Comparison of ENCODE assay signal across 8 cellular contexts in the genomic region with DNA sequence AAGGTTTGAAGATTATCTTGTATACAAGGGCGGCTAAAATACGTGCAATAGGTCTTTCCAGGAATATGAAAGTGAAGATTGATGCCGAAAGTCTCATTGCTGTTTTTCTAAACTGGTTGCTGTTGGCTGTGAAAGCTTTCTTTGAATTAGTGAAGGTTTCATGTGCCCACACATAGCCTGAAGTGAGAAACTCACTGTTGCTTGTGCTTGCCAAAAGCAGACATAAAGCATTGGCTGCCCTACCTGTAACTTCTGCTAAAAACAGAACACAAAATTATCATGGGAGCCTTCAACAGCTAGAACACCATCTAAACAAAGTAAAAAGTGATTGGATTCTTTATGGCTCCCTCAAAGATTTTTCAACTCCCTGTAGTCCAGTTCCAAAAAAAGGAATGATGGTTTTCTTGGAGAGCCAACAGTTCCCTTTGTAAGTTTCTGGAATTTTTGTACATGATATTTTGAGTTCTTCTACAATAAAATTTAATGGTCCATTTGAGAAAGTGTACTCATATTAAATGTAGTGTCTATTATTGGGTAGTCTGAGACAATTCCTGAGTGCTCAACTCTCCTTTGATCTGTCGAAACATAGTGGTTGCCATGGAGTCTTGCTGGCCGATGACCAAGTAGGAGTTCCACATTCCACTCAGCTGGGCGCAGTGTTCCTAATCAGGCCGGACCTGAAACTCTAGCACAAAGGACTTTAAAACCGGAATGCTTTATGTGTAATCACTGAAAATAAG.
DNase-seq lines count a peak whose midpoint lies in the region; ATAC-seq, FAIRE-seq and TF ChIP-seq lines count a peak whose summit lies in the region.

No MANE protein-coding gene starts in this region.

- H4K20me1 ChIP-seq in PC-9 (ENCODE audit: insufficient read depth): no peaks in the 10 kb centered on the region

- H3K9me3 ChIP-seq in PC-9 (ENCODE audit: insufficient read depth, low read depth) (no peaks in the 10 kb centered on the region), esophagus (ENCODE audit: control insufficient read depth in 2 of 2, insufficient read depth in 1 of 2, low read depth in 1 of 2, low read length in 1 of 2) (no peaks in the 10 kb centered on the region), mucosa of rectum (ENCODE audit: control insufficient read depth in 2 of 2, low read length in 2 of 2) (no peaks in the 10 kb centered on the region)

- H3K79me2 ChIP-seq in PC-9 (ENCODE audit: low read depth): no peaks in the 10 kb centered on the region; the same call in 1 of the 2 replicates

- POLR2A ChIA-PET in PC-9 (lab: Charles Lee; ENCODE audit: unreplicated experiment): interaction anchor here (0.6 to 0.7 kb wide), 2 partner anchors 147 to 938 kb away, joined by 3 to 4 read pairs; no protein-coding TSS in a partner anchor

- no peak for ATAC-seq in HG02642 (IDR thresholded peaks at IDR 0.05; ENCODE audit: poor library complexity, unreplicated experiment)
- no peak for ATAC-seq in HG03175 (IDR thresholded peaks at IDR 0.05; ENCODE audit: unreplicated experiment)

- H3K4me3 ChIP-seq in PC-9 (peak overlapping the region; percentile 26; the same call in 1 of the 2 replicates), esophagus (ENCODE audit: low read depth in 1 of 2, low read length in 2 of 2) (no peak overlapping the region), mucosa of rectum (ENCODE audit: low read length in 2 of 2) (no peak overlapping the region)

- BruUV-seq in PC-9 (replicated peaks; lab: Mats Ljungman, UMichigan): no TSS peak

- H3K4me2 ChIP-seq in PC-9: peak overlapping the region; percentile 76

- peak; percentile 11 for DNase-seq in SIG-M5 treated with dmso at 0.1 percent for 504 hours (lab: John Stamatoyannopoulos, UW; ENCODE audit: unreplicated experiment)
- no peak for DNase-seq in SIG-M5 (lab: John Stamatoyannopoulos, UW)
- peak; percentile 88 to 90 for DNase-seq in PC-9
- DNase-seq in GM12891 (ENCODE audit: insufficient read length, low spot score): no peak

- H3K36me3 ChIP-seq in PC-9 (ENCODE audit: low read depth) (no peaks in the 10 kb centered on the region), esophagus (ENCODE audit: control insufficient read depth in 2 of 2, insufficient read depth in 2 of 2, low read length in 1 of 2) (no peaks in the 10 kb centered on the region), mucosa of rectum (ENCODE audit: control insufficient read depth in 2 of 2, insufficient read depth in 2 of 2, low read length in 2 of 2) (no peaks in the 10 kb centered on the region)

- H3K4me1 ChIP-seq in PC-9 (replicated peaks; ENCODE audit: insufficient read depth) (peaks cover 28% of the 10 kb centered on the region), esophagus (ENCODE audit: control insufficient read depth in 2 of 2, insufficient read depth in 2 of 2, low read length in 1 of 2) (peaks cover 0 to 2% of the 10 kb centered on the region in 2 donors), mucosa of rectum (ENCODE audit: control insufficient read depth in 2 of 2, insufficient read depth in 2 of 2, low read length in 2 of 2) (peaks cover 8% of the 10 kb centered on the region in 2 donors)

- no peak for FAIRE-seq in GM12891 (lab: Jason Lieb, UNC)

- CTCF ChIA-PET in PC-9 (lab: Charles Lee): no interaction called here

- H3F3A ChIP-seq in PC-9 (ENCODE audit: insufficient read depth, low read depth): peaks cover 13% of the 10 kb centered on the region; the same call in 1 of the 2 replicates

- intact Hi-C loops in PC-9 (cut with micrococcal nuclease; ENCODE audit: unreplicated experiment): loop anchor here (1.0 to 5.0 kb wide), 3 partner anchors 52 to 176 kb away; no protein-coding TSS in a partner anchor

- no peak overlapping the region for H2AFZ ChIP-seq in PC-9

- no peak for TF ChIP-seq POLR2A in GM12891 (IDR thresholded peaks at IDR 0.05; ENCODE audit: low read depth, low read length)

- WGBS in esophagus, 2 donors: 17 to 27% methylated on average over 8 of the region's 8 CpGs

- no peak overlapping the region for H3K9ac ChIP-seq in mucosa of rectum (ENCODE audit: low read depth in 1 of 2, low read length in 2 of 2)

- no peak; the same call in 1 of the 2 replicates for TF ChIP-seq CTCF in PC-9 (conservative IDR thresholded peaks at IDR 0.05)

- H3K27ac ChIP-seq in PC-9 (peak overlapping the region; percentile 88), esophagus (ENCODE audit: low read depth in 2 of 2, low read length in 1 of 2) (peak overlapping the region; percentile 78 to 82), mucosa of rectum (ENCODE audit: low read depth in 2 of 2, low read length in 2 of 2) (peak overlapping the region; percentile 26 to 38)

- no peaks in the 10 kb centered on the region for H3K9me2 ChIP-seq in PC-9 (ENCODE audit: insufficient read depth)

- H3K27me3 ChIP-seq in PC-9 (ENCODE audit: insufficient read depth, low read depth) (no peaks in the 10 kb centered on the region), esophagus (ENCODE audit: control insufficient read depth in 1 of 2, insufficient read depth in 2 of 2, low read length in 2 of 2) (no peaks in the 10 kb centered on the region), mucosa of rectum (ENCODE audit: control insufficient read depth in 2 of 2, insufficient read depth in 2 of 2, low read length in 2 of 2) (no peaks in the 10 kb centered on the region)

TF ChIP-seq in GM12891, 5 proteins besides CTCF, POLR2A, EP300 and RAD21:
- TF ChIP-seq PAX5 (IDR thresholded peaks at IDR 0.05; ENCODE audit: insufficient read depth, low read length, severe bottlenecking): no peak
- TF ChIP-seq TAF1 (IDR thresholded peaks at IDR 0.05; ENCODE audit: low read depth, low read length): no peak
- no peak for TF ChIP-seq POU2F2 (IDR thresholded peaks at IDR 0.05; ENCODE audit: low read depth, low read length)
- TF ChIP-seq SPI1 (IDR thresholded peaks at IDR 0.05; ENCODE audit: low read depth, low read length): no peak
- no peak for TF ChIP-seq POLR2AphosphoS5 (IDR thresholded peaks at IDR 0.05; ENCODE audit: low read depth, low read length)

Comparison
In these comparisons a context has a peak if more than half of its experiments do, and no peak if none do; other contexts are left out.
1. DNase-seq: peak in SIG-M5 treated with dmso at 0.1 percent for 504 hours (single experiment) and PC-9 (2 of 2); none in SIG-M5 (single experiment) and GM12891 (single experiment).
2. H3K27ac ChIP-seq: peak in every context shown above with its lines; median percentile 88 in PC-9; 80 in esophagus; 32 in mucosa of rectum.